In the genomic region with DNA sequence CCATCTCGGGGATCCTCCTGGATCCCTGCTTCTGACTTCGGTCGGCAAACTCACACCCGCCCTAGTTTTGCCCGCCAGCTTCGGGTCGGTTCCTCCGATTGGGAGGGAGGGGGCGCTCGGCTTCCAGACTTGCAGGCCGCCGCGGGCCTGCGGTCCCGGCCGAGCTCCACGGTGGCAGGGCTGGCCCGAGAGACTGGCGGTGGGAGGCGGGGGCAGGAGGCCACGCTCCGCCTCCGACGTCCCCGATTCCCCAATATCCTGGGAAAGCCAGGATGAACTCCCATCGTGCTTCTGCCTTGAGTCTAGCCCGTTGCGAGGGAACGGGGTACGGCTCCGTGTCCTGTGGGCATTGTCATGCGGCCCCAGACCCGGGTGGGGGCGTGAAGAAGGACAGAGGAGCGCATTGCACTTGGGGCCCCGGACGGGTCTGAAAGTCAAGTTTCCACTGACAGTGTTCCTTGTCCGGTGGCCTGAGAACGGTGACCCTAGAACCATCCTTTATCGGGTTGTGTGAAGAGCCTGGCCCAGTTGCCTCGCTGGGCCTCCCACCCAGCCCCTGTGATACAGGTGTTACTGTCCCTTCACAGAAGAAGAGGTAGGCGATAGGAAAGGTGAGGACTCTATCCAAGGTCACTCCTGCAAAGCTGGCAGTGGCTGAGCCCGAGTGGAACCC, we compare ENCODE assay signal across 8 cellular contexts. TPM values are rescaled to one million over a fixed set of nuclear protein-coding genes. Genes with fewer than 3 reads are reported as not detected.
DNase-seq lines count a peak whose midpoint lies in the region; ATAC-seq lines count a peak whose summit lies in the region.

No MANE protein-coding gene starts in this region.

- DNase-seq in COLO668 (lab: John Stamatoyannopoulos, UW; ENCODE audit: unreplicated experiment) (peak; percentile 89), H4 (ENCODE audit: low spot score) (peak; percentile 58), NCI-H226 (peak; percentile 63), epidermal melanocyte (ENCODE audit: insufficient read length, low spot score) (peak; percentile 83), mesenteric fat pad (ENCODE audit: low spot score) (peak; percentile 95)
- peak; percentile 51 for DNase-seq in activated CD8-positive, alpha-beta memory T cell treated with anti-CD3 and anti-CD28 coated beads, Interleukin-2, amount 50 U/mL, for 4 hours
- peak; percentile 19 for DNase-seq in stimulated activated CD8-positive, alpha-beta memory T cell treated with anti-CD3 and anti-CD28 coated beads, Interleukin-12 subunit alpha, Interleukin-12 subunit beta, amount 100 ng/mL, for 4 hours (ENCODE audit: low read depth)

- no peak for ATAC-seq in GM19035 (IDR thresholded peaks at IDR 0.05; ENCODE audit: unreplicated experiment)

RNA-seq across cellular contexts. Expression of gene INHBB, which starts 2.4 kb away (rescaled TPM):
- 0.31 and 0.66 TPM in 2 replicates for total RNA-seq in H4 (2014; rRNA removed; shearing (Covaris generic))
- 54.8 TPM for total RNA-seq in mesenteric fat pad

Comparison
In these comparisons a context has a peak if more than half of its experiments do, and no peak if none do; other contexts are left out.
1. DNase-seq: peak in every context shown above with its lines; median percentile 95 in mesenteric fat pad; 89 in COLO668; 83 in epidermal melanocyte; 63 in NCI-H226; 58 in H4; 51 in activated CD8-positive, alpha-beta memory T cell treated with anti-CD3 and anti-CD28 coated beads, Interleukin-2, amount 50 U/mL, for 4 hours; 19 in stimulated activated CD8-positive, alpha-beta memory T cell treated with anti-CD3 and anti-CD28 coated beads, Interleukin-12 subunit alpha, Interleukin-12 subunit beta, amount 100 ng/mL, for 4 hours.
2. RNA of gene INHBB, which starts 2.4 kb away (total RNA-seq): 54.8 TPM in mesenteric fat pad (single experiment); 0.31 to 0.66 TPM in H4; every median in the first group is over 10 times any median in the second.